Comparison of ENCODE assay signal across 12 cellular contexts in the genomic region with DNA sequence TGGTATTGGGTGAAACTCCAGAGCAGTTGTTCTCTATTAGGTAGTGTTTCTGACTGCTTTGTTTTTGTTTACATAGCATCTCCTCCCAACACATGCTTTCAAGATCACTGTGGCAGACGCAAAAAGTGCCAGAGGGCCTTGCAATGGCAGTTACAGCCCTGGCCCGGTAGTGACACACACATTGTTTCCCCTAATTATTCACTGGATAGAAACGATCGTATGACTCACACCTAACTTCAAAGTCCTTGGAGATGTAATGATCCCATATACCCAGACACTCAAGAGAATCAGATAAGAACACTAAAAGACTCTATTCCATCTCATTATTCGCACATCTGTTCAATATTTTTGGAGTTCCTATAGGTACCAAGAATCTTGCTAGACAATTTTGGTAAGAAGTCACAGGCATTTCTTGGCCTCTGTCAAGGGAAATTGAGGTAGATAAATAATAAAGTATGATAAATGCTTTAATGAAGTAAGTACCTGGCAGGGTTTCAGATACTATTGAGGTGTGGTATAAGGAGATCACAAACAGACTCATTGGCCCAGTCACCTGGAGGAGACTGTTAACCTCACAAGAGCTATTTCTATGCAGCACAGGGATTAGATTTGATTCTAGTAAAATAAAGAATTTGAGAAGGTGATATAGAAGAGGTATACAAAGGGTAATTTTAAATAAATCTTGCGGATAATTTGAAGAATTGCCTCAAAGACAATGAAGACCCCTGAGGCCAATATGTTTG.
DNase-seq lines count a peak whose midpoint lies in the region; ATAC-seq and TF ChIP-seq lines count a peak whose summit lies in the region.
"Had no signal": no experiment of that assay in that cellular context is flagged by ENCODE, and none has a peak within 500 bp of the region (broad histone marks: within the 10 kb centered on the region; RNA-seq: fewer than 3 reads in every experiment).

No MANE protein-coding gene starts in this region.

- H3K9me3 ChIP-seq in A673 (ENCODE audit: low read depth, low read length, poor library complexity, severe bottlenecking) = no peaks in the 10 kb centered on the region
- no peaks in the 10 kb centered on the region for H3K9me3 ChIP-seq in HEK293 (ENCODE audit: control insufficient read depth, insufficient read depth, low read depth, low read length)
- H3K9me3 ChIP-seq in RWPE2 (ENCODE audit: severe bottlenecking) = no peaks in the 10 kb centered on the region
- H3K9me3 ChIP-seq in heart left ventricle = no peaks in the 10 kb centered on the region

- POLR2A ChIA-PET in A673 (lab: Charles Lee; ENCODE audit: low non-redundant PET) (no interaction called here), HEK293 (lab: Yijun Ruan, JAX) (no interaction called here)

- no TSS peak for BruUV-seq in A673 (replicated peaks; lab: Mats Ljungman, UMichigan)

- H3K36me3 ChIP-seq in A673 (ENCODE audit: insufficient read depth, low read length, poor library complexity, severe bottlenecking) (no peaks in the 10 kb centered on the region), HEK293 (ENCODE audit: control insufficient read depth in 2 of 2, insufficient read depth in 1 of 2, low read length in 2 of 2) (no peaks in the 10 kb centered on the region), RWPE2 (ENCODE audit: low read depth) (no peaks in the 10 kb centered on the region), heart left ventricle (no peaks in the 10 kb centered on the region)

- 69 to 72% (median 70%) methylated on average over 6 of the region's 6 CpGs for WGBS in heart left ventricle, 4 donors

- CTCF ChIA-PET in A673 (lab: Charles Lee) (no interaction called here), HEK293 (lab: Yijun Ruan, JAX) (no interaction called here)

- peaks cover 43% of the 10 kb centered on the region for H3K4me1 ChIP-seq in A673 (ENCODE audit: insufficient read depth, low read length, poor library complexity, severe bottlenecking)
- H3K4me1 ChIP-seq in HEK293 (ENCODE audit: control insufficient read depth, insufficient read depth, low read length) = no peaks in the 10 kb centered on the region
- H3K4me1 ChIP-seq in RWPE2 (ENCODE audit: insufficient read depth, poor library complexity, severe bottlenecking) = peaks cover 6% of the 10 kb centered on the region
- no peaks in the 10 kb centered on the region for H3K4me1 ChIP-seq in foreskin keratinocyte
- H3K4me1 ChIP-seq in heart left ventricle = no peaks in the 10 kb centered on the region
- H3K4me1 ChIP-seq: parathyroid adenoma had no signal

- DNase-seq in A673 (ENCODE audit: low spot score) (peak; percentile 71), RWPE2 (ENCODE audit: low spot score) (no peak), foreskin keratinocyte (peak; percentile 46 to 69), heart left ventricle (no peak), NCI-H1092 (lab: John Stamatoyannopoulos, UW) (no peak), GF-D8 (lab: John Stamatoyannopoulos, UW) (no peak), cerebellar nuclear complex (lab: John Stamatoyannopoulos, UW) (no peak)
- DNase-seq: CD4-positive, alpha-beta T cell; H7; NCI-H2081 had no signal

- H3K27me3 ChIP-seq in A673 (replicated peaks; ENCODE audit: insufficient read depth, low read depth, low read length, poor library complexity) (no peaks in the 10 kb centered on the region), RWPE2 (ENCODE audit: insufficient read depth, poor library complexity, severe bottlenecking) (no peaks in the 10 kb centered on the region), foreskin keratinocyte (no peaks in the 10 kb centered on the region), heart left ventricle (no peaks in the 10 kb centered on the region)

- no peak for TF ChIP-seq POLR2A in heart left ventricle (IDR thresholded peaks at IDR 0.05)

- TF ChIP-seq CTCF in A673 (conservative IDR thresholded peaks at IDR 0.05; ENCODE audit: low read depth, low read length) (no peak), HEK293 (tag by site-specific recombination; IDR thresholded peaks at IDR 0.05) (no peak), RWPE2 (IDR thresholded peaks at IDR 0.05; ENCODE audit: poor library complexity, severe bottlenecking) (no peak), foreskin keratinocyte (conservative IDR thresholded peaks at IDR 0.05) (no peak), heart left ventricle (IDR thresholded peaks at IDR 0.05) (no peak)

- intact Hi-C loops in A673 (cut with micrococcal nuclease; ENCODE audit: unreplicated experiment) (no loop called here), heart left ventricle (cut with DNase I) (no loop called here)

- no peak overlapping the region for H3K4me3 ChIP-seq in A673 (ENCODE audit: low read depth, low read length, poor library complexity, severe bottlenecking)
- no peak overlapping the region for H3K4me3 ChIP-seq in HEK293 (ENCODE audit: low read depth, low read length)
- no peak overlapping the region for H3K4me3 ChIP-seq in RWPE2 (ENCODE audit: severe bottlenecking)
- no peak overlapping the region for H3K4me3 ChIP-seq in heart left ventricle

- H3K27ac ChIP-seq in A673 (ENCODE audit: low read depth, low read length, poor library complexity, severe bottlenecking) (no peak overlapping the region), HEK293 (ENCODE audit: extremely low read depth, low read depth, low read length) (no peak overlapping the region), RWPE2 (ENCODE audit: poor library complexity, severe bottlenecking) (no peak overlapping the region), foreskin keratinocyte (no peak overlapping the region), heart left ventricle (no peak overlapping the region)
- H3K27ac ChIP-seq: parathyroid adenoma had no signal

- peak; percentile 40; the same call in 1 of the 3 replicates for ATAC-seq in RWPE2 (ENCODE audit: low read depth)
- ATAC-seq in foreskin keratinocyte = peak; percentile 95
- ATAC-seq in heart left ventricle = no peak

TF ChIP-seq in HEK293, 187 proteins besides CTCF, POLR2A, EP300 and RAD21:
- peak; percentile 25 for TF ChIP-seq SETDB1 (IDR thresholded peaks at IDR 0.05; ENCODE audit: insufficient read length, low read length)
- no peak for TF ChIP-seq ZNF274 (IDR thresholded peaks at IDR 0.05; ENCODE audit: low read length)
- TF ChIP-seq ZNF274 (tag by site-specific recombination; IDR thresholded peaks at IDR 0.05; ENCODE audit: borderline replicate concordance) = no peak
- TF ChIP-seq, protein P1, sequence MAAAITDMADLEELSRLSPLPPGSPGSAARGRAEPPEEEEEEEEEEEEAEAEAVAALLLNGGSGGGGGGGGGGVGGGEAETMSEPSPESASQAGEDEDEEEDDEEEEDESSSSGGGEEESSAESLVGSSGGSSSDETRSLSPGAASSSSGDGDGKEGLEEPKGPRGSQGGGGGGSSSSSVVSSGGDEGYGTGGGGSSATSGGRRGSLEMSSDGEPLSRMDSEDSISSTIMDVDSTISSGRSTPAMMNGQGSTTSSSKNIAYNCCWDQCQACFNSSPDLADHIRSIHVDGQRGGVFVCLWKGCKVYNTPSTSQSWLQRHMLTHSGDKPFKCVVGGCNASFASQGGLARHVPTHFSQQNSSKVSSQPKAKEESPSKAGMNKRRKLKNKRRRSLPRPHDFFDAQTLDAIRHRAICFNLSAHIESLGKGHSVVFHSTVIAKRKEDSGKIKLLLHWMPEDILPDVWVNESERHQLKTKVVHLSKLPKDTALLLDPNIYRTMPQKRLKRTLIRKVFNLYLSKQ (tag by site-specific recombination; IDR thresholded peaks at IDR 0.05; ENCODE audit: borderline replicate concordance) = no peak
- TF ChIP-seq MYNN (tag by site-specific recombination; IDR thresholded peaks at IDR 0.05; ENCODE audit: borderline replicate concordance) = no peak
- TF ChIP-seq TCF7L2 (IDR thresholded peaks at IDR 0.05; ENCODE audit: borderline replicate concordance, low read depth, low read length) = peak; percentile 85

Comparison
In these comparisons a context has a peak if more than half of its experiments do, and no peak if none do; other contexts are left out.
1. DNase-seq: peak in A673 (single experiment) and foreskin keratinocyte (2 of 2); none in RWPE2 (single experiment), heart left ventricle (0 of 5), NCI-H1092 (single experiment), GF-D8 (single experiment) and cerebellar nuclear complex (0 of 2).
2. ATAC-seq: peak in RWPE2 (single experiment) and foreskin keratinocyte (single experiment); none in heart left ventricle (0 of 4).